In genomic region chr10:27742195-27742925, GRCh38 we compare ENCODE assay signal across 1 cellular context.
TF ChIP-seq lines count a peak whose summit lies in the region.

No MANE protein-coding gene starts in this region.

TF ChIP-seq in SK-N-SH, 30 proteins besides CTCF, POLR2A, EP300 and RAD21 (continued from another document):
- TF ChIP-seq FOXM1 (IDR thresholded peaks at IDR 0.05; ENCODE audit: low read depth): no peak
